17 cellular contexts compared by ENCODE assay signal in the genomic region with DNA sequence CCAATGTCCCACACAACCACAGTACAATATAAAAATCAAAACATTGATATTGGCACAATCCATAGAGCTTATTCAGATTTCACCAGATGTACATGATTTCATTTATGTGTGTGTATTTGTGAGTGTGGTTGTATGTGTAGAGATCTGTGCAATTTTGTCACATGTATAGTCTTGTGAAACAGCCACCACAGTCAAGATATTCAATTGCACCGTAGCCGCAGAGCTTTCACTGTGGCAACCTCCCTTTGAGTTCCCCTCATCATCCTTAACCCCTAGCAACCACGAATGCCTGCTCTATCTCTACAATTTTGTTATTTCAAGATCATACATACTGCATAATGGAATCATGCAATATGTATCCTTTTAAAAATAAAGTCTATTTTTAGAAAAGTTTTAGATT.
"Had no signal": no experiment of that assay in that cellular context is flagged by ENCODE, and none has a peak within 500 bp of the region (broad histone marks: within the 10 kb centered on the region; RNA-seq: fewer than 3 reads in every experiment).

No MANE protein-coding gene starts in this region.

- H3K27ac ChIP-seq: adrenal gland, neural progenitor cell, ovary, psoas muscle, skin epidermis, thoracic aorta had no signal

- DNase-seq: activated CD4-positive, alpha-beta T cell treated with anti-CD3 and anti-CD28 coated beads, Interleukin-2, amount 50 U/mL, for 48 hours; activated gamma-delta T cell treated with Interleukin-2 at 50 U/mL for 16 hours; adrenal gland; cerebellar nuclear complex; effector CD4-positive, alpha-beta T cell; left ventricle myocardium superior; naive B cell; ovary; psoas muscle; right cardiac atrium; stimulated activated CD4-positive, alpha-beta T cell treated with anti-CD3 and anti-CD28 coated beads, Interleukin-15, amount 100 ng/mL, for 24 hours; stimulated activated CD4-positive, alpha-beta T cell treated with anti-CD3 and anti-CD28 coated beads, Interleukin-2, amount 100 ng/mL, for 48 hours; T-helper 2 cell had no signal

- ATAC-seq: activated naive CD4-positive, alpha-beta T cell treated with anti-CD3 and anti-CD28 coated beads, Interleukin-2, amount 50 U/mL, for 72 hours; left ventricle myocardium superior; right cardiac atrium had no signal
